ENCODE assay signal across 1 cellular context in the genomic region with DNA sequence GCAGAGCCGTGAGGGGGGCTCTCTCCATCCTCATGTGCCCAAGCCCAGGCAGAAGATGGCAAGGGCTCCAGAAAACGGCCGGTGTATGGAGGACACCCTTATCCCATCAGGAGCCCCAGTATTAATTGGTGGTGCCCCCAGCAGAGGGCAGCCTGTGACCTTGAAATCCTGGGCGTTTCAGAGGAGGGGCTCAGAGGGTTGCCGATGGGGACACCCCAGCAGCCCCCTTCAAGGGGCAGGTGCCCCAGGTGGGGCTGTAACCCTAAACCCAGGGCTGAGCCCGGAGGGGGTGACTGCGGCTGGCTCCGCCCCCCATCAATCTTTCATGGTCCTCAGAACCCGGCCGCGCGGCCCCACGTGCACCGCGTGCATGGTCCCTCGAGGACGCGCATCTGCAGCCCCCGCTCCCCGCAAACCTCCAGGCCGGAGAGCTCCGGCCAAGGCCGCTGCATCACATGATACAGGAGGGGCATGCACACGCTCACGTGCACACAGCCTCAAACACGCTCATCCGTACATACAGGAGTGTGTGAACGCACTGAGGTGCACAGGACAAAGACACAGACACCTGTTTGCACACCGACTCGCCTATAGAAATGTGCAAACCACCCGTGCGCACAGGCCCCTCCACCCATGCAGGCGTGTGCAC.
TF ChIP-seq lines count a peak whose summit lies in the region.

No MANE protein-coding gene starts in this region.

TF ChIP-seq in H1, 55 proteins besides CTCF, POLR2A, EP300 and RAD21 (continued from another document):
- TF ChIP-seq, protein P1, sequence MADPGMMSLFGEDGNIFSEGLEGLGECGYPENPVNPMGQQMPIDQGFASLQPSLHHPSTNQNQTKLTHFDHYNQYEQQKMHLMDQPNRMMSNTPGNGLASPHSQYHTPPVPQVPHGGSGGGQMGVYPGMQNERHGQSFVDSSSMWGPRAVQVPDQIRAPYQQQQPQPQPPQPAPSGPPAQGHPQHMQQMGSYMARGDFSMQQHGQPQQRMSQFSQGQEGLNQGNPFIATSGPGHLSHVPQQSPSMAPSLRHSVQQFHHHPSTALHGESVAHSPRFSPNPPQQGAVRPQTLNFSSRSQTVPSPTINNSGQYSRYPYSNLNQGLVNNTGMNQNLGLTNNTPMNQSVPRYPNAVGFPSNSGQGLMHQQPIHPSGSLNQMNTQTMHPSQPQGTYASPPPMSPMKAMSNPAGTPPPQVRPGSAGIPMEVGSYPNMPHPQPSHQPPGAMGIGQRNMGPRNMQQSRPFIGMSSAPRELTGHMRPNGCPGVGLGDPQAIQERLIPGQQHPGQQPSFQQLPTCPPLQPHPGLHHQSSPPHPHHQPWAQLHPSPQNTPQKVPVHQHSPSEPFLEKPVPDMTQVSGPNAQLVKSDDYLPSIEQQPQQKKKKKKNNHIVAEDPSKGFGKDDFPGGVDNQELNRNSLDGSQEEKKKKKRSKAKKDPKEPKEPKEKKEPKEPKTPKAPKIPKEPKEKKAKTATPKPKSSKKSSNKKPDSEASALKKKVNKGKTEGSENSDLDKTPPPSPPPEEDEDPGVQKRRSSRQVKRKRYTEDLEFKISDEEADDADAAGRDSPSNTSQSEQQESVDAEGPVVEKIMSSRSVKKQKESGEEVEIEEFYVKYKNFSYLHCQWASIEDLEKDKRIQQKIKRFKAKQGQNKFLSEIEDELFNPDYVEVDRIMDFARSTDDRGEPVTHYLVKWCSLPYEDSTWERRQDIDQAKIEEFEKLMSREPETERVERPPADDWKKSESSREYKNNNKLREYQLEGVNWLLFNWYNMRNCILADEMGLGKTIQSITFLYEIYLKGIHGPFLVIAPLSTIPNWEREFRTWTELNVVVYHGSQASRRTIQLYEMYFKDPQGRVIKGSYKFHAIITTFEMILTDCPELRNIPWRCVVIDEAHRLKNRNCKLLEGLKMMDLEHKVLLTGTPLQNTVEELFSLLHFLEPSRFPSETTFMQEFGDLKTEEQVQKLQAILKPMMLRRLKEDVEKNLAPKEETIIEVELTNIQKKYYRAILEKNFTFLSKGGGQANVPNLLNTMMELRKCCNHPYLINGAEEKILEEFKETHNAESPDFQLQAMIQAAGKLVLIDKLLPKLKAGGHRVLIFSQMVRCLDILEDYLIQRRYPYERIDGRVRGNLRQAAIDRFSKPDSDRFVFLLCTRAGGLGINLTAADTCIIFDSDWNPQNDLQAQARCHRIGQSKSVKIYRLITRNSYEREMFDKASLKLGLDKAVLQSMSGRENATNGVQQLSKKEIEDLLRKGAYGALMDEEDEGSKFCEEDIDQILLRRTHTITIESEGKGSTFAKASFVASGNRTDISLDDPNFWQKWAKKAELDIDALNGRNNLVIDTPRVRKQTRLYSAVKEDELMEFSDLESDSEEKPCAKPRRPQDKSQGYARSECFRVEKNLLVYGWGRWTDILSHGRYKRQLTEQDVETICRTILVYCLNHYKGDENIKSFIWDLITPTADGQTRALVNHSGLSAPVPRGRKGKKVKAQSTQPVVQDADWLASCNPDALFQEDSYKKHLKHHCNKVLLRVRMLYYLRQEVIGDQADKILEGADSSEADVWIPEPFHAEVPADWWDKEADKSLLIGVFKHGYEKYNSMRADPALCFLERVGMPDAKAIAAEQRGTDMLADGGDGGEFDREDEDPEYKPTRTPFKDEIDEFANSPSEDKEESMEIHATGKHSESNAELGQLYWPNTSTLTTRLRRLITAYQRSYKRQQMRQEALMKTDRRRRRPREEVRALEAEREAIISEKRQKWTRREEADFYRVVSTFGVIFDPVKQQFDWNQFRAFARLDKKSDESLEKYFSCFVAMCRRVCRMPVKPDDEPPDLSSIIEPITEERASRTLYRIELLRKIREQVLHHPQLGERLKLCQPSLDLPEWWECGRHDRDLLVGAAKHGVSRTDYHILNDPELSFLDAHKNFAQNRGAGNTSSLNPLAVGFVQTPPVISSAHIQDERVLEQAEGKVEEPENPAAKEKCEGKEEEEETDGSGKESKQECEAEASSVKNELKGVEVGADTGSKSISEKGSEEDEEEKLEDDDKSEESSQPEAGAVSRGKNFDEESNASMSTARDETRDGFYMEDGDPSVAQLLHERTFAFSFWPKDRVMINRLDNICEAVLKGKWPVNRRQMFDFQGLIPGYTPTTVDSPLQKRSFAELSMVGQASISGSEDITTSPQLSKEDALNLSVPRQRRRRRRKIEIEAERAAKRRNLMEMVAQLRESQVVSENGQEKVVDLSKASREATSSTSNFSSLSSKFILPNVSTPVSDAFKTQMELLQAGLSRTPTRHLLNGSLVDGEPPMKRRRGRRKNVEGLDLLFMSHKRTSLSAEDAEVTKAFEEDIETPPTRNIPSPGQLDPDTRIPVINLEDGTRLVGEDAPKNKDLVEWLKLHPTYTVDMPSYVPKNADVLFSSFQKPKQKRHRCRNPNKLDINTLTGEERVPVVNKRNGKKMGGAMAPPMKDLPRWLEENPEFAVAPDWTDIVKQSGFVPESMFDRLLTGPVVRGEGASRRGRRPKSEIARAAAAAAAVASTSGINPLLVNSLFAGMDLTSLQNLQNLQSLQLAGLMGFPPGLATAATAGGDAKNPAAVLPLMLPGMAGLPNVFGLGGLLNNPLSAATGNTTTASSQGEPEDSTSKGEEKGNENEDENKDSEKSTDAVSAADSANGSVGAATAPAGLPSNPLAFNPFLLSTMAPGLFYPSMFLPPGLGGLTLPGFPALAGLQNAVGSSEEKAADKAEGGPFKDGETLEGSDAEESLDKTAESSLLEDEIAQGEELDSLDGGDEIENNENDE (IDR thresholded peaks at IDR 0.05; ENCODE audit: insufficient replicate concordance, low read length): no peak
- no peak for TF ChIP-seq GABPA (IDR thresholded peaks at IDR 0.05; ENCODE audit: borderline replicate concordance, insufficient read depth, low read length)
- peak; percentile 92; the same call in 1 of the 2 replicates for TF ChIP-seq KDM1A (IDR thresholded peaks at IDR 0.05; ENCODE audit: borderline replicate concordance, low read length)
- TF ChIP-seq, protein P2, sequence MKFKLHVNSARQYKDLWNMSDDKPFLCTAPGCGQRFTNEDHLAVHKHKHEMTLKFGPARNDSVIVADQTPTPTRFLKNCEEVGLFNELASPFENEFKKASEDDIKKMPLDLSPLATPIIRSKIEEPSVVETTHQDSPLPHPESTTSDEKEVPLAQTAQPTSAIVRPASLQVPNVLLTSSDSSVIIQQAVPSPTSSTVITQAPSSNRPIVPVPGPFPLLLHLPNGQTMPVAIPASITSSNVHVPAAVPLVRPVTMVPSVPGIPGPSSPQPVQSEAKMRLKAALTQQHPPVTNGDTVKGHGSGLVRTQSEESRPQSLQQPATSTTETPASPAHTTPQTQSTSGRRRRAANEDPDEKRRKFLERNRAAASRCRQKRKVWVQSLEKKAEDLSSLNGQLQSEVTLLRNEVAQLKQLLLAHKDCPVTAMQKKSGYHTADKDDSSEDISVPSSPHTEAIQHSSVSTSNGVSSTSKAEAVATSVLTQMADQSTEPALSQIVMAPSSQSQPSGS (IDR thresholded peaks at IDR 0.05; ENCODE audit: low read length): no peak
- no peak for TF ChIP-seq CBX8 (IDR thresholded peaks at IDR 0.05; ENCODE audit: borderline replicate concordance, low read depth, low read length)
TF ChIP-seq in H1: peak in this region for 6.
